In genomic region chr10:77532068-77532467, GRCh38 we compare ENCODE assay signal across 10 cellular contexts.
DNase-seq lines count a peak whose midpoint lies in the region; ATAC-seq and TF ChIP-seq lines count a peak whose summit lies in the region.
"Had no signal": no experiment of that assay in that cellular context is flagged by ENCODE, and none has a peak within 500 bp of the region (broad histone marks: within the 10 kb centered on the region; RNA-seq: fewer than 3 reads in every experiment).

No MANE protein-coding gene starts in this region.

- no TSS peak for BruUV-seq in PC-3 (replicated peaks; lab: Mats Ljungman, UMichigan)

- DNase-seq in ELR (ENCODE audit: low read depth) (peak; percentile 98), PC-3 (no peak), esophagus squamous epithelium (lab: John Stamatoyannopoulos, UW) (no peak), anterior cingulate cortex (lab: John Stamatoyannopoulos, UW) (no peak), H7 (no peak), activated T-cell treated with anti-CD3 and anti-CD28 coated beads for 4 hours (no peak)
- DNase-seq: DND-41 had no signal

- H3K27ac ChIP-seq in PC-3 (ENCODE audit: low read length) = peak overlapping the region; percentile 77
- H3K27ac ChIP-seq in esophagus squamous epithelium = peak overlapping the region in 3 of 4 donors; percentile 7 to 62 (median 51)

- H4K20me1 ChIP-seq in PC-3 (ENCODE audit: low read length) = no peaks in the 10 kb centered on the region

- ATAC-seq in PC-3 = no peak
- ATAC-seq in HG02870 (IDR thresholded peaks at IDR 0.05; ENCODE audit: unreplicated experiment) = no peak

- peaks cover 4% of the 10 kb centered on the region for H3F3A ChIP-seq in PC-3 (ENCODE audit: low read length, unreplicated experiment)

- no peaks in the 10 kb centered on the region for H3K36me3 ChIP-seq in PC-3 (ENCODE audit: low read depth, low read length)
- no peaks in the 10 kb centered on the region for H3K36me3 ChIP-seq in esophagus squamous epithelium
- H3K36me3 ChIP-seq in skeletal muscle satellite cell (ENCODE audit: insufficient read depth, low read length) = no peaks in the 10 kb centered on the region
- H3K36me3 ChIP-seq in H7 (replicated peaks; ENCODE audit: control insufficient read depth, insufficient read depth, low read length) = no peaks in the 10 kb centered on the region
- H3K36me3 ChIP-seq: WERI-Rb-1 had no signal

- no peaks in the 10 kb centered on the region for H3K27me3 ChIP-seq in PC-3 (ENCODE audit: low read length)
- H3K27me3 ChIP-seq in esophagus squamous epithelium = no peaks in the 10 kb centered on the region
- H3K27me3 ChIP-seq in skeletal muscle satellite cell (ENCODE audit: control insufficient read depth, insufficient read depth, low read length) = no peaks in the 10 kb centered on the region
- H3K27me3 ChIP-seq in H7 (ENCODE audit: control insufficient read depth, insufficient read depth, low read length) = no peaks in the 10 kb centered on the region

- H3K9me2 ChIP-seq in PC-3 (replicated peaks; ENCODE audit: low read length) = no peaks in the 10 kb centered on the region

- no peaks in the 10 kb centered on the region for H3K9me3 ChIP-seq in PC-3 (ENCODE audit: low read length)
- H3K9me3 ChIP-seq in esophagus squamous epithelium = no peaks in the 10 kb centered on the region
- H3K9me3 ChIP-seq in skeletal muscle satellite cell (replicated peaks; ENCODE audit: low read length) = no peaks in the 10 kb centered on the region

- H3K4me2 ChIP-seq in PC-3 (ENCODE audit: low read length) (peak overlapping the region; percentile 66), skeletal muscle satellite cell (ENCODE audit: low read length) (peak overlapping the region; percentile 83)

- H3K79me2 ChIP-seq in PC-3 (ENCODE audit: low read length) = peaks cover 71% of the 10 kb centered on the region

- TF ChIP-seq CTCF in PC-3 (conservative IDR thresholded peaks at IDR 0.05; ENCODE audit: low read depth, low read length) (no peak), esophagus squamous epithelium (IDR thresholded peaks at IDR 0.05) (no peak)

- POLR2A ChIA-PET in PC-3 (lab: Charles Lee; ENCODE audit: unreplicated experiment) = interaction anchor here (0.6 kb wide), 1 partner anchor 51 kb away, joined by 4 read pairs; no protein-coding TSS in a partner anchor

- peak overlapping the region; percentile 66 for H2AFZ ChIP-seq in PC-3 (ENCODE audit: low read length)

- intact Hi-C loops in PC-3 (cut with micrococcal nuclease) (no loop called here), esophagus squamous epithelium (cut with DNase I) (no loop called here)

- peaks cover 58% of the 10 kb centered on the region for H3K4me1 ChIP-seq in PC-3 (ENCODE audit: insufficient read depth, low read length)
- H3K4me1 ChIP-seq in esophagus squamous epithelium = peaks cover 0 to 28% (median 16%) of the 10 kb centered on the region in 3 donors
- H3K4me1 ChIP-seq in skeletal muscle satellite cell (ENCODE audit: control insufficient read depth, insufficient read depth, low read length) = peaks cover 49% of the 10 kb centered on the region

- TF ChIP-seq POLR2A in esophagus squamous epithelium (IDR thresholded peaks at IDR 0.05) = no peak

- H3K4me3 ChIP-seq in PC-3 (ENCODE audit: low read length) (peak overlapping the region; percentile 36; the same call in 1 of the 2 replicates), esophagus squamous epithelium (no peak overlapping the region), skeletal muscle satellite cell (ENCODE audit: low read length) (peak overlapping the region; percentile 62), H7 (ENCODE audit: insufficient read depth, low read depth, low read length) (no peak overlapping the region)

- peak overlapping the region; percentile 51 for H3K9ac ChIP-seq in PC-3 (ENCODE audit: low read length)
- peak overlapping the region; percentile 79 for H3K9ac ChIP-seq in skeletal muscle satellite cell (ENCODE audit: low read depth, low read length)

- CTCF ChIA-PET in PC-3 (lab: Charles Lee) = interaction anchor here (1.0 to 1.8 kb wide), 3 partner anchors 61 to 139 kb away, joined by 3 to 11 read pairs (median 5); no protein-coding TSS in a partner anchor

- 56 to 64% methylated on average over 12 of the region's 12 CpGs for WGBS in esophagus squamous epithelium, 2 donors

Comparison
In these comparisons a context has a peak if more than half of its experiments do, and no peak if none do; other contexts are left out.
1. H3K4me3 ChIP-seq: peak in PC-3 (single experiment) and skeletal muscle satellite cell (single experiment); none in esophagus squamous epithelium (0 of 4) and H7 (single experiment).